Comparison of ENCODE assay signal across 10 cellular contexts in the genomic region with DNA sequence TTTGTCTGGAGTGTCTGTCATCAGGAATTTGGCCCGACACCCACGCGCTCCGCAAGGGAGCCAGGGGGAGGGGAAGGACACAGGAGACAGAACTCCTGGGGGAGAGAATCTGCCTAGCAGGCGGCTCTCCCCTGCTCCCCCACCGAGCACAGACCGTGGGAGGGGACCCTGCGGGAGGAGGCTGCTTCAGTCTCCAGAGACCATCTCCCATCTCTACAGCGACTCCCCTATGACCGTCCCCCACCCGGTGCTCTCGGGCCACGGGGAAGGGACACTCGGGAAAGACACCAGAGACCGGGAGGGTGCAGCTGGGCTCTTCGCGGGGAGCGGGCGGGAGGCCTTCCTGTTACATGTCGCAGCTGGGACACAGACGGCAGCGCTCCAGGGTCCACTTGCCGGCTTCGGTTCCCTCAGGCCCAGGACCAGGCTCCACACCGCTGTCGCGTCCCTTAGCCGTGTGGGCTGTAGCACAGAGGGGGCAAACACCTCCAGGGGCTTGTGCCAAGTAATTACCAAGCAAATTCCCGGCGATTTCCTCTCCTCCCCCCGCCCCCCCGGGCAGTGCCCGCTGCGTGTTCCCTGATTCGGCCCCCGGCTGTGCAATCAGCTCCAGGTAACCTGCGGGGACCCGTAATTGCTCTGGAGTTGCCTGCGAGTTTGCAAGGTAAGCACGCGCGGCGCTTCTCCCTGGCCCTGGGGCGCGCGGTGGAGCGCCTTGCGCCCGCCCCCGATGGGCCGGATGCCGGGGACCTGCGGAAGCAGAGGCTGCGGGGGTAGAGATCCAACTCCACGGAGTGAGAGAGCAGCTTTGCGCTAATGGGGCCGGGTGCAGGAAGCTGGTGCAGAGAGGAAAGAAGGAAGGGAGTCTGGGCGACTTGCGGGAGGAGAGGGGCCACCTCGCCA.
DNase-seq lines count a peak whose midpoint lies in the region; ATAC-seq and TF ChIP-seq lines count a peak whose summit lies in the region.
"Had no signal": no experiment of that assay in that cellular context is flagged by ENCODE, and none has a peak within 500 bp of the region (broad histone marks: within the 10 kb centered on the region; RNA-seq: fewer than 3 reads in every experiment).

No MANE protein-coding gene starts in this region.

- H3K9me3 Mint-ChIP-seq in GM23338 (no peaks in the 10 kb centered on the region), immature natural killer cell (peaks cover 0 to 3% (median 0%) of the 10 kb centered on the region in 6 donors)
- H3K9me3 Mint-ChIP-seq: activated T-cell treated with anti-CD3 and anti-CD28 coated beads, Interleukin-2, amount 50 U/mL, for 4 hours had no signal

- H3K9me3 ChIP-seq in Peyer's patch (no peaks in the 10 kb centered on the region), right atrium auricular region (no peaks in the 10 kb centered on the region)

- no peak for TF ChIP-seq CTCF in GM23338 (conservative IDR thresholded peaks at IDR 0.05; ENCODE audit: low read depth in 2 of 2)
- TF ChIP-seq CTCF in Peyer's patch (IDR thresholded peaks at IDR 0.05) = no peak
- TF ChIP-seq CTCF in right atrium auricular region (IDR thresholded peaks at IDR 0.05) = no peak

- no peak overlapping the region for H3K27ac ChIP-seq in GM23338 (ENCODE audit: low read depth)
- H3K27ac ChIP-seq in Peyer's patch = no peak overlapping the region
- H3K27ac ChIP-seq in right atrium auricular region = peak overlapping the region; percentile 46 to 57

- no peaks in the 10 kb centered on the region; the same call in 1 of the 2 replicates for H4K20me1 ChIP-seq in GM23338 (replicated peaks; ENCODE audit: insufficient read depth)

- H3K27me3 ChIP-seq in GM23338 (ENCODE audit: insufficient read depth) (peaks cover 54% of the 10 kb centered on the region), Peyer's patch (peaks cover 0 to 4% of the 10 kb centered on the region in 2 donors), right atrium auricular region (no peaks in the 10 kb centered on the region)

- no peaks in the 10 kb centered on the region for H3F3A ChIP-seq in GM23338 (replicated peaks; ENCODE audit: low read depth)

- no peaks in the 10 kb centered on the region for H3K79me2 ChIP-seq in GM23338 (replicated peaks; ENCODE audit: insufficient read depth)

- H2AFZ ChIP-seq in GM23338 = peak overlapping the region; percentile 99

- H3K27ac Mint-ChIP-seq in GM23338 (no peak overlapping the region), immature natural killer cell (no peak overlapping the region)
- H3K27ac Mint-ChIP-seq: natural killer cell treated with Interleukin-12 subunit alpha and Interleukin-12 subunit beta and Interleukin-15 and Interleukin-18, amount 100 ng/mL, for 72 hours had no signal

- H3K4me3 Mint-ChIP-seq in GM23338 (peak overlapping the region; percentile 82), immature natural killer cell (no peak overlapping the region)
- H3K4me3 Mint-ChIP-seq: activated T-cell treated with anti-CD3 and anti-CD28 coated beads, Interleukin-2, amount 50 U/mL, for 4 hours; natural killer cell treated with Interleukin-12 subunit alpha and Interleukin-12 subunit beta and Interleukin-15 and Interleukin-18, amount 100 ng/mL, for 72 hours had no signal

- H3K4me1 ChIP-seq in GM23338 (ENCODE audit: insufficient read depth) = peaks cover 8% of the 10 kb centered on the region; the same call in 1 of the 2 replicates
- H3K4me1 ChIP-seq in Peyer's patch = no peaks in the 10 kb centered on the region
- peaks cover 0 to 18% of the 10 kb centered on the region in 2 donors for H3K4me1 ChIP-seq in right atrium auricular region

- H3K4me3 ChIP-seq in GM23338 (peak overlapping the region; percentile 83), Peyer's patch (peak overlapping the region in 3 of 4 donors; percentile 9 to 45 (median 30)), right atrium auricular region (peak overlapping the region; percentile 44 to 57)

- ATAC-seq in GM23338 = peak; percentile 78
- ATAC-seq in sciatic nerve = peak; percentile 56
- ATAC-seq in HG02840 (IDR thresholded peaks at IDR 0.05; ENCODE audit: low FRiP score, unreplicated experiment) = no peak
- ATAC-seq: activated T-cell treated with anti-CD3 and anti-CD28 coated beads, Interleukin-2, amount 50 U/mL, for 4 hours; natural killer cell treated with Interleukin-12 subunit alpha and Interleukin-12 subunit beta and Interleukin-15 and Interleukin-18, amount 100 ng/mL, for 72 hours had no signal

- H3K36me3 ChIP-seq in GM23338 (ENCODE audit: insufficient read depth) = no peaks in the 10 kb centered on the region
- no peaks in the 10 kb centered on the region for H3K36me3 ChIP-seq in Peyer's patch
- H3K36me3 ChIP-seq in right atrium auricular region = no peaks in the 10 kb centered on the region

- no peak for TF ChIP-seq POLR2A in Peyer's patch (IDR thresholded peaks at IDR 0.05)

- peaks cover 36% of the 10 kb centered on the region for H3K27me3 Mint-ChIP-seq in GM23338 (ENCODE audit: insufficient read depth, low read depth, poor library complexity)
- H3K27me3 Mint-ChIP-seq in immature natural killer cell (ENCODE audit: low read depth in 3 of 3) = peaks cover 2 to 28% (median 13%) of the 10 kb centered on the region in 3 donors

- intact Hi-C loops in sciatic nerve (cut with DNase I) = no loop called here

- peak overlapping the region; percentile 94 for H3K4me2 ChIP-seq in GM23338

- no peaks in the 10 kb centered on the region for H3K9me2 ChIP-seq in GM23338 (ENCODE audit: insufficient read depth)

- DNase-seq in GM23338 (ENCODE audit: low spot score) (peak; percentile 68), Peyer's patch (no peak), right atrium auricular region (ENCODE audit: low spot score) (no peak), sciatic nerve (ENCODE audit: low spot score) (no peak), globus pallidus (ENCODE audit: low spot score) (no peak), immature natural killer cell (no peak), GM19240 (ENCODE audit: insufficient read length, low spot score) (no peak)
- DNase-seq: activated T-cell treated with anti-CD3 and anti-CD28 coated beads, Interleukin-2, amount 50 U/mL, for 4 hours had no signal

- H3K36me3 Mint-ChIP-seq in GM23338 (ENCODE audit: low read depth) (no peaks in the 10 kb centered on the region), immature natural killer cell (no peaks in the 10 kb centered on the region)
- H3K36me3 Mint-ChIP-seq: natural killer cell treated with Interleukin-12 subunit alpha and Interleukin-12 subunit beta and Interleukin-15 and Interleukin-18, amount 100 ng/mL, for 72 hours had no signal

- peaks cover 14% of the 10 kb centered on the region; the same call in 2 of the 3 replicates for H3K4me1 Mint-ChIP-seq in GM23338
- no peaks in the 10 kb centered on the region for H3K4me1 Mint-ChIP-seq in immature natural killer cell

TF ChIP-seq in GM23338, 12 proteins besides CTCF, POLR2A, EP300 and RAD21:
- TF ChIP-seq JUNB (IDR thresholded peaks at IDR 0.05; ENCODE audit: unreplicated experiment) (no peak), EZH2 (IDR thresholded peaks at IDR 0.05; ENCODE audit: low read depth, unreplicated experiment) (peak; percentile 21)

Comparison
In these comparisons a context has a peak if more than half of its experiments do, and no peak if none do; other contexts are left out.
1. H3K27ac ChIP-seq: peak in right atrium auricular region (2 of 2); none in GM23338 (single experiment) and Peyer's patch (0 of 4).
2. H3K4me3 ChIP-seq: peak in every context shown above with its lines; median percentile 83 in GM23338; 50 in right atrium auricular region; 30 in Peyer's patch.